Comparison of ENCODE assay signal across 21 cellular contexts in the genomic region with DNA sequence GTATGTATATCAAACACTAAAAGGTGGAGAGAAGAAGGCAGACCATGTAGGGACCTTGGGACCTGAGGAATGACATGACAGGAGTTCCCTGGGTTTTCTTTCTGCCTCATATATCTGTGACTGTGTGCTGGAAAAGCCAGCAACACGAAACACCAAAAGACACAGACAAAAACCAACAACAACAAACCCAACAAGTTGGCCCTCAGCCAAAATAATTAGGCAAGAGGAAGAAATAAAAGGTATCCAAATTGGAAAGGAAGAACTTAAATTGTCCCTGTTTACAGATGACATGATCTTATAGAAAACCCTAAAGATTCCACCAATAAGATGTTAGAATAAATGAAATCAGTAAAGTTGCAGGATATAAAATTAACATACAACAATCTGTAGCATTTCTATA. TPM values are rescaled to one million over a fixed set of nuclear protein-coding genes. Genes with fewer than 3 reads are reported as not detected.
"Had no signal": no experiment of that assay in that cellular context is flagged by ENCODE, and none has a peak within 500 bp of the region (broad histone marks: within the 10 kb centered on the region; RNA-seq: fewer than 3 reads in every experiment).

No MANE protein-coding gene starts in this region.

- H3K27ac Mint-ChIP-seq: activated CD8-positive, alpha-beta T cell treated with anti-CD3 and anti-CD28 coated beads, Interleukin-2, amount 10 ng/mL, durations not matched to agents 7 days and 5 days; activated naive CD8-positive, alpha-beta T cell treated with anti-CD3 and anti-CD28 coated beads, Interleukin-2, amount 10 ng/mL, durations not matched to agents 7 days and 5 days; brain; natural killer cell; T-helper 17 cell; WTC11 had no signal

- H3K4me3 Mint-ChIP-seq: activated CD8-positive, alpha-beta T cell treated with anti-CD3 and anti-CD28 coated beads, Interleukin-2, amount 10 ng/mL, durations not matched to agents 7 days and 5 days; activated naive CD8-positive, alpha-beta T cell treated with anti-CD3 and anti-CD28 coated beads, Interleukin-2, amount 10 ng/mL, durations not matched to agents 7 days and 5 days; brain; natural killer cell; T-helper 17 cell; WTC11 had no signal

- H3K4me3 ChIP-seq: skin epidermis had no signal

- H3K27ac ChIP-seq: neutrophil had no signal

- ATAC-seq: activated CD8-positive, alpha-beta T cell treated with anti-CD3 and anti-CD28 coated beads, Interleukin-2, amount 10 ng/mL, durations not matched to agents 7 days and 5 days; natural killer cell; SK-N-SH treated with all-trans-retinoic acid at 6 μM for 48 hours; T-helper 17 cell; WTC11 had no signal

- H3K9me3 Mint-ChIP-seq: activated naive CD8-positive, alpha-beta T cell treated with anti-CD3 and anti-CD28 coated beads, Interleukin-2, amount 10 ng/mL, durations not matched to agents 7 days and 5 days; natural killer cell; WTC11 had no signal

- DNase-seq: activated CD4-positive, alpha-beta T cell treated with anti-CD3 and anti-CD28 coated beads for 4 hours; activated CD8-positive, alpha-beta memory T cell treated with anti-CD3 and anti-CD28 coated beads, Interleukin-2, amount 50 U/mL, for 4 hours; activated CD8-positive, alpha-beta T cell treated with anti-CD3 and anti-CD28 coated beads, Interleukin-2, amount 10 ng/mL, durations not matched to agents 7 days and 5 days; activated naive CD8-positive, alpha-beta T cell treated with anti-CD3 and anti-CD28 coated beads, Interleukin-2, amount 10 ng/mL, durations not matched to agents 7 days and 5 days; effector memory CD4-positive, alpha-beta T cell; mammary epithelial cell; natural killer cell; stimulated activated CD4-positive, alpha-beta T cell treated with anti-CD3 and anti-CD28 coated beads, Interleukin-4, amount 100 ng/mL, for 24 hours; stimulated activated naive CD4-positive, alpha-beta T cell; T-helper 17 cell had no signal

- H3K4me1 Mint-ChIP-seq: brain had no signal

- H3K27me3 ChIP-seq: neutrophil, right atrium auricular region had no signal

- H3K36me3 Mint-ChIP-seq: activated naive CD8-positive, alpha-beta T cell treated with anti-CD3 and anti-CD28 coated beads, Interleukin-2, amount 10 ng/mL, durations not matched to agents 7 days and 5 days; brain; natural killer cell; WTC11 had no signal

- H3K36me3 ChIP-seq: neutrophil, right atrium auricular region had no signal

- H3K9me3 ChIP-seq: neutrophil, right atrium auricular region had no signal

- FAIRE-seq: frontal cortex, TTC549, urothelium cell line had no signal

RNA-seq across cellular contexts. Expression of a gene that starts 21.7 kb away (rescaled TPM):
- total RNA-seq: activated CD8-positive, alpha-beta T cell treated with anti-CD3 and anti-CD28 coated beads, Interleukin-2, amount 10 ng/mL, durations not matched to agents 7 days and 5 days; activated naive CD8-positive, alpha-beta T cell treated with anti-CD3 and anti-CD28 coated beads, Interleukin-2, amount 10 ng/mL, durations not matched to agents 7 days and 5 days; frontal cortex; mammary epithelial cell had no signal

RNA-seq across cellular contexts. Expression of a gene that starts 44.2 kb away (rescaled TPM):
- total RNA-seq: activated CD8-positive, alpha-beta T cell treated with anti-CD3 and anti-CD28 coated beads, Interleukin-2, amount 10 ng/mL, durations not matched to agents 7 days and 5 days; activated naive CD8-positive, alpha-beta T cell treated with anti-CD3 and anti-CD28 coated beads, Interleukin-2, amount 10 ng/mL, durations not matched to agents 7 days and 5 days; frontal cortex; mononuclear cell; natural killer cell; posterior vena cava; right atrium auricular region; T-helper 17 cell; WTC11 had no signal
